ENCODE assay signal across 10 cellular contexts in genomic region chr13:70339738-70340137, GRCh38.
DNase-seq lines count a peak whose midpoint lies in the region; ATAC-seq and TF ChIP-seq lines count a peak whose summit lies in the region.
"Had no signal": no experiment of that assay in that cellular context is flagged by ENCODE, and none has a peak within 500 bp of the region (broad histone marks: within the 10 kb centered on the region; RNA-seq: fewer than 3 reads in every experiment).

No MANE protein-coding gene starts in this region.

- CTCF ChIA-PET in CD4-positive, alpha-beta T cell (lab: Charles Lee) = no interaction called here

- peaks cover 13% of the 10 kb centered on the region for H3K9me3 Mint-ChIP-seq in CD4-positive, alpha-beta T cell

- intact Hi-C loops in adrenal gland (cut with DNase I) = no loop called here
- intact Hi-C loops in CD4-positive, alpha-beta T cell (cut with DNase I, micrococcal nuclease) = no loop called here

- no peaks in the 10 kb centered on the region for H3K4me1 Mint-ChIP-seq in CD4-positive, alpha-beta T cell (ENCODE audit: low read depth)

- H3K4ac ChIP-seq in mesenchymal stem cell (ENCODE audit: low read depth in 1 of 2, low read length in 2 of 2) = no peak overlapping the region

- no peaks in the 10 kb centered on the region for H3K79me1 ChIP-seq in mesenchymal stem cell (replicated peaks; ENCODE audit: low read length, poor library complexity, severe bottlenecking)

- peak overlapping the region in 1 of 2 experiments; percentile 12 for H3K18ac ChIP-seq in mesenchymal stem cell (ENCODE audit: low read depth in 1 of 2, low read length in 2 of 2)

- no peak overlapping the region for H3K23ac ChIP-seq in mesenchymal stem cell (ENCODE audit: low read length in 2 of 2)

- no peak overlapping the region for H2BK15ac ChIP-seq in mesenchymal stem cell (ENCODE audit: low read depth, poor library complexity, severe bottlenecking)

- no peak overlapping the region for H3K27ac Mint-ChIP-seq in CD4-positive, alpha-beta T cell

- no peak overlapping the region for H4K91ac ChIP-seq in mesenchymal stem cell (ENCODE audit: low read length)

- H3K4me1 ChIP-seq in Karpas-422 (ENCODE audit: low read length) = no peaks in the 10 kb centered on the region
- H3K4me1 ChIP-seq in adrenal gland (replicated peaks in 1 of 2) = no peaks in the 10 kb centered on the region
- H3K4me1 ChIP-seq in mesenchymal stem cell (ENCODE audit: control insufficient read depth, insufficient read depth, low read depth, low read length) = no peaks in the 10 kb centered on the region

- H3K36me3 ChIP-seq in Karpas-422 (ENCODE audit: insufficient read depth, low read length) (no peaks in the 10 kb centered on the region), adrenal gland (replicated peaks in 1 of 2) (no peaks in the 10 kb centered on the region), mesenchymal stem cell (ENCODE audit: control insufficient read depth in 1 of 2, insufficient read depth in 2 of 2, low read depth in 1 of 2, low read length in 2 of 2) (no peaks in the 10 kb centered on the region)

- H2AK5ac ChIP-seq in mesenchymal stem cell (ENCODE audit: low read length, severe bottlenecking) = no peak overlapping the region

- H3K14ac ChIP-seq in mesenchymal stem cell (ENCODE audit: low read length in 2 of 2) = no peak overlapping the region

- no peaks in the 10 kb centered on the region for H3K36me3 Mint-ChIP-seq in CD4-positive, alpha-beta T cell (ENCODE audit: low read depth)

- H2BK12ac ChIP-seq in mesenchymal stem cell (ENCODE audit: low read length in 2 of 2) = no peak overlapping the region

- peak; percentile 50 for TF ChIP-seq CTCF in GM12865 (IDR thresholded peaks at IDR 0.05; ENCODE audit: insufficient read depth, low read depth, low read length, missing control alignments)
- peak in 5 of 6 experiments; percentile 12 to 30 (median 25) for TF ChIP-seq CTCF in adrenal gland (IDR thresholded peaks at IDR 0.05)
- no peak for TF ChIP-seq CTCF in CD4-positive, alpha-beta T cell (IDR thresholded peaks at IDR 0.05)

- H2AFZ ChIP-seq in Karpas-422 (ENCODE audit: low read length) (no peak overlapping the region), mesenchymal stem cell (ENCODE audit: low read depth, low read length) (peak overlapping the region; percentile 27)

- H4K8ac ChIP-seq in mesenchymal stem cell (ENCODE audit: low read length) = no peak overlapping the region

- no peaks in the 10 kb centered on the region for H3K9me3 ChIP-seq in Karpas-422 (ENCODE audit: low read length)
- H3K9me3 ChIP-seq in adrenal gland (replicated peaks in 1 of 3) = no peaks in the 10 kb centered on the region
- H3K9me3 ChIP-seq in mesenchymal stem cell (ENCODE audit: control insufficient read depth, low read length) = no peaks in the 10 kb centered on the region
- no peaks in the 10 kb centered on the region for H3K9me3 ChIP-seq in CD4-positive, alpha-beta T cell (ENCODE audit: control insufficient read depth, low read length)

- H3K79me2 ChIP-seq in Karpas-422 (ENCODE audit: low read length) = no peaks in the 10 kb centered on the region

- ATAC-seq in CD4-positive, alpha-beta T cell (ENCODE audit: poor library complexity) = no peak

- no peak overlapping the region for H3K4me3 Mint-ChIP-seq in CD4-positive, alpha-beta T cell

- no peak for TF ChIP-seq POLR2A in adrenal gland (IDR thresholded peaks at IDR 0.05)

- no peaks in the 10 kb centered on the region for H3K9me2 ChIP-seq in Karpas-422 (replicated peaks; ENCODE audit: insufficient read depth, low read length)

- no peaks in the 10 kb centered on the region for H3K27me3 Mint-ChIP-seq in CD4-positive, alpha-beta T cell

- no peaks in the 10 kb centered on the region for H3K27me3 ChIP-seq in Karpas-422 (ENCODE audit: low read length)
- H3K27me3 ChIP-seq in adrenal gland = no peaks in the 10 kb centered on the region
- no peaks in the 10 kb centered on the region for H3K27me3 ChIP-seq in mesenchymal stem cell (ENCODE audit: control insufficient read depth in 1 of 2, insufficient read depth in 1 of 2, low read length in 2 of 2)
- no peaks in the 10 kb centered on the region for H3K27me3 ChIP-seq in CD4-positive, alpha-beta T cell (ENCODE audit: control insufficient read depth, insufficient read depth, low read length)

- no peak overlapping the region for H3K4me2 ChIP-seq in Karpas-422 (ENCODE audit: low read depth, low read length, poor library complexity, severe bottlenecking)
- no peak overlapping the region for H3K4me2 ChIP-seq in mesenchymal stem cell (ENCODE audit: low read length, poor library complexity, severe bottlenecking)

- WGBS in adrenal gland, 4 donors = 49 to 61% (median 52%) methylated on average over 4 of the region's 4 CpGs
- 84% methylated on average over 3 of the region's 4 CpGs for WGBS in mesenchymal stem cell

- no peak overlapping the region for H2BK120ac ChIP-seq in mesenchymal stem cell (ENCODE audit: low read depth, low read length)

- POLR2A ChIA-PET in CD4-positive, alpha-beta T cell (lab: Charles Lee) = no interaction called here

- no peaks in the 10 kb centered on the region for H4K20me1 ChIP-seq in Karpas-422 (ENCODE audit: insufficient read depth, low read depth, low read length)

- no peak overlapping the region for H2BK5ac ChIP-seq in mesenchymal stem cell (ENCODE audit: low read depth, low read length, poor library complexity, severe bottlenecking)

- H3K27ac ChIP-seq in Karpas-422 (ENCODE audit: low read length) (no peak overlapping the region), adrenal gland (no peak overlapping the region), mesenchymal stem cell (ENCODE audit: low read length, poor library complexity, severe bottlenecking) (no peak overlapping the region)
- no peak overlapping the region for H3K27ac ChIP-seq in CD4-positive, alpha-beta T cell (ENCODE audit: low read depth, low read length)

- H3K4me3 ChIP-seq in GM12865 (ENCODE audit: low read depth, low read length) (no peak overlapping the region), Karpas-422 (ENCODE audit: low read length) (no peak overlapping the region), adrenal gland (no peak overlapping the region), mesenchymal stem cell (ENCODE audit: insufficient read depth in 1 of 2, low read depth in 1 of 2, low read length in 2 of 2) (no peak overlapping the region)

- DNase-seq in GM12865 (ENCODE audit: low read depth) (peak; percentile 18), Karpas-422 (peak; percentile 56), adrenal gland (peak in 4 of 7 donors; percentile 7 to 48 (median 14)), mesenchymal stem cell (peak; percentile 45), NCI-H446 treated with DMSO at 0.1 percent for 48 hours (lab: John Stamatoyannopoulos, UW) (no peak)
- no peak for DNase-seq in stimulated activated CD8-positive, alpha-beta memory T cell treated with anti-CD3 and anti-CD28 coated beads, Interleukin-4, amount 100 ng/mL, for 48 hours
- no peak for DNase-seq in activated CD8-positive, alpha-beta memory T cell treated with anti-CD3 and anti-CD28 coated beads for 24 hours
- DNase-seq in CD4-positive, alpha-beta T cell = no peak
- DNase-seq: stimulated activated CD4-positive, alpha-beta T cell treated with anti-CD3 and anti-CD28 coated beads, Interleukin-2, amount 100 ng/mL, for 24 hours; T1000 had no signal

- H3K9ac ChIP-seq in Karpas-422 (ENCODE audit: low read length) = no peak overlapping the region
- no peak overlapping the region for H3K9ac ChIP-seq in mesenchymal stem cell (ENCODE audit: low read length)

Comparison
In these comparisons a context has a peak if more than half of its experiments do, and no peak if none do; other contexts are left out.
1. DNase-seq: peak in GM12865 (single experiment), Karpas-422 (single experiment), adrenal gland (4 of 7) and mesenchymal stem cell (single experiment); none in stimulated activated CD8-positive, alpha-beta memory T cell treated with anti-CD3 and anti-CD28 coated beads, Interleukin-4, amount 100 ng/mL, for 48 hours (single experiment), activated CD8-positive, alpha-beta memory T cell treated with anti-CD3 and anti-CD28 coated beads for 24 hours (single experiment), NCI-H446 treated with DMSO at 0.1 percent for 48 hours (single experiment) and CD4-positive, alpha-beta T cell (0 of 10).